8 cellular contexts compared by ENCODE assay signal in the genomic region with DNA sequence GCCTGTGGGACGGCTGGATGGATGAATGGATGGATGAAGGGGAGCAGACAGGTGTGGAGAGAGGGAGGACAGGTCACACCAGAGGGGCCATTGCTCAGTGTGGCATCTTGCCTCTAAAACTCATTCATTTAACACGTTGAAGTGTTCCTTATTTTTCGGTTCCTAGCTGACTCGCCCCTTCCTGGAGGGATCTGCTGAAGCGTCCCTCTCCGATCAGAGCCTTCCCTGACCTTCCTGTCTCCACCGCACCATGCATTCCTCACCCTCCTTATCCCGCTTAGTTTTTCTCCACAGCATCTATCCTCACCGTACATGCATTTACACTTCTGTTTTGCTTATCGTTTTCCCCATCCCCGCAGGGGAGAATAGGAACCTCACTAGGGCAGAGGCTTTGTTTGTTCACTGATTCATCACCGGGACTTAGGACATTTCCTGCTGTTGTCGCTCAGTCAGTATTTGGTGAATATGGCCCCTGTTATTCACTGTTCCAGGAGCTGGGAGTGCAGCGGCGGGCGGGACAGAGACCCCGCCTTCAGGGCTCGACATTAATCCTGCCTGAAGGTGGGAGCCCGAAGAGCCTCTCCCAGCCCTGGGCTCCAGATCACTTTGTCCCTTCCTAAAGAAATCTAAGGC. TPM values are rescaled to one million over a fixed set of nuclear protein-coding genes. Genes with fewer than 3 reads are reported as not detected.
DNase-seq lines count a peak whose midpoint lies in the region; ATAC-seq and TF ChIP-seq lines count a peak whose summit lies in the region.

No MANE protein-coding gene starts in this region.

- no peaks in the 10 kb centered on the region for H3K9me3 Mint-ChIP-seq in Calu3 (ENCODE audit: low read depth, unreplicated experiment)

- H3K27ac Mint-ChIP-seq in Calu3 (ENCODE audit: unreplicated experiment): peak overlapping the region; percentile 53

- peak overlapping the region; percentile 71 for H3K4me3 ChIP-seq in LNCaP clone FGC (ENCODE audit: low read depth, low read length)
- peak overlapping the region in 2 of 4 donors; percentile 68 to 75 for H3K4me3 ChIP-seq in adrenal gland
- peak overlapping the region; percentile 89 to 95 for H3K4me3 ChIP-seq in stomach smooth muscle (ENCODE audit: low read length in 2 of 2)

- peaks cover 19% of the 10 kb centered on the region for H3K4me1 Mint-ChIP-seq in Calu3 (ENCODE audit: low read depth, unreplicated experiment)

- in situ Hi-C loops in KBM-7 (cut with MboI; ENCODE audit: low pct_unique_long_range_greater_than_20kb, low sequenced_read_pairs): loop anchor here (10.0 to 25.0 kb wide), 2 partner anchors 210 to 328 kb away; a partner anchor contains a TSS

- ATAC-seq in GM21619 (IDR thresholded peaks at IDR 0.05; ENCODE audit: unreplicated experiment): peak; percentile 14

- H3K36me3 Mint-ChIP-seq in Calu3 (ENCODE audit: insufficient read depth, unreplicated experiment): peaks cover 18% of the 10 kb centered on the region

- DNase-seq in Calu3: no peak
- peak; percentile 35 for DNase-seq in LNCaP clone FGC (ENCODE audit: low read depth)
- no peak for DNase-seq in adrenal gland
- DNase-seq in iris pigment epithelial cell (ENCODE audit: low read depth): peak; percentile 57
- DNase-seq in kidney glomerular epithelial cell (lab: John Stamatoyannopoulos, UW): no peak
- DNase-seq in KBM-7: no peak

- H3K9me3 ChIP-seq in adrenal gland (replicated peaks in 1 of 3): no peaks in the 10 kb centered on the region
- no peaks in the 10 kb centered on the region for H3K9me3 ChIP-seq in stomach smooth muscle (ENCODE audit: control insufficient read depth in 2 of 2, low read length in 2 of 2)

- no peak for TF ChIP-seq POLR2A in adrenal gland (IDR thresholded peaks at IDR 0.05)

- TF ChIP-seq CTCF in Calu3 (IDR thresholded peaks at IDR 0.05; ENCODE audit: unreplicated experiment) (no peak), LNCaP clone FGC (IDR thresholded peaks at IDR 0.05; ENCODE audit: control insufficient read depth, extremely low read depth, insufficient read depth) (no peak), adrenal gland (IDR thresholded peaks at IDR 0.05) (no peak)

- intact Hi-C loops in Calu3 (cut with micrococcal nuclease; ENCODE audit: unreplicated experiment): loop anchor here (1.0 kb wide), 4 partner anchors 52 to 216 kb away; a partner anchor contains a TSS
- intact Hi-C loops in adrenal gland (cut with DNase I): loop anchor here (5.0 kb wide), 5 partner anchors 78 to 323 kb away; a partner anchor contains a TSS

- H3K9ac ChIP-seq in stomach smooth muscle (ENCODE audit: low read length in 2 of 2): peak overlapping the region; percentile 8 to 74

- 12 to 16% (median 13%) methylated on average over 15 to 19 of the region's 19 CpGs for WGBS in adrenal gland, 4 donors

- H3K4me1 ChIP-seq in adrenal gland (replicated peaks in 1 of 2) (peaks cover 5% of the 10 kb centered on the region in 2 donors), stomach smooth muscle (ENCODE audit: control insufficient read depth, insufficient read depth, low read length) (peaks cover 9% of the 10 kb centered on the region)

- H3K36me3 ChIP-seq in adrenal gland (replicated peaks in 1 of 2): no peaks in the 10 kb centered on the region
- H3K36me3 ChIP-seq in stomach smooth muscle (ENCODE audit: control insufficient read depth in 2 of 2, insufficient read depth in 2 of 2, low read length in 2 of 2): no peaks in the 10 kb centered on the region

- CTCF ChIA-PET in Calu3 (lab: Charles Lee): interaction anchor here (0.6 to 2.7 kb wide), 51 partner anchors 8 to 1967 kb away, joined by 3 to 94 read pairs (median 6); a partner anchor contains a TSS

- peak overlapping the region in 3 of 5 donors; percentile 89 to 94 (median 90) for H3K27ac ChIP-seq in adrenal gland
- H3K27ac ChIP-seq in stomach smooth muscle (ENCODE audit: low read length): peak overlapping the region; percentile 89

- H3K27me3 Mint-ChIP-seq in Calu3 (ENCODE audit: unreplicated experiment): no peaks in the 10 kb centered on the region

- BruUV-seq in Calu3 (replicated peaks; lab: Mats Ljungman, UMichigan): TSS peak; percentile 33

- H3K27me3 ChIP-seq in adrenal gland (no peaks in the 10 kb centered on the region), stomach smooth muscle (ENCODE audit: control insufficient read depth in 1 of 2, insufficient read depth in 2 of 2, low read length in 2 of 2) (no peaks in the 10 kb centered on the region)

- H3K4me3 Mint-ChIP-seq in Calu3 (ENCODE audit: low read depth, unreplicated experiment): peak overlapping the region; percentile 71

RNA-seq across cellular contexts. Expression of a gene that starts 32.0 kb away (rescaled TPM):
- total RNA-seq in Calu3 (2022): 0.42 and 0.86 TPM in 2 replicates
- 10 to 100 TPM in 1 of 8 donors, 1 to 10 TPM in 7; 1.1 to 11.2 (median 5.2) TPM for total RNA-seq in adrenal gland
- polyA plus RNA-seq in adrenal gland: 1 to 10 TPM in 2 of 3 donors, under 1 TPM in 1; 0.40 to 2.2 (median 2.0) TPM

RNA-seq across cellular contexts. Expression of a gene that starts 32.0 kb away (rescaled TPM):
- total RNA-seq in Calu3 (2022) (0.35 and 0.51 TPM in 2 replicates), adrenal gland (1 to 10 TPM in 6 of 8 donors, under 1 TPM in 2; 0.14 to 9.6 (median 3.8) TPM)
- polyA plus RNA-seq in adrenal gland: 1 to 10 TPM in 1 of 3 donors, under 1 TPM in 2; 0.20 to 1.6 (median 0.62) TPM

Comparison
In these comparisons a context has a peak if more than half of its experiments do, and no peak if none do; other contexts are left out.
1. DNase-seq: peak in LNCaP clone FGC (single experiment) and iris pigment epithelial cell (single experiment); none in Calu3 (single experiment), adrenal gland (0 of 7), kidney glomerular epithelial cell (single experiment) and KBM-7 (single experiment).